In the genomic region with DNA sequence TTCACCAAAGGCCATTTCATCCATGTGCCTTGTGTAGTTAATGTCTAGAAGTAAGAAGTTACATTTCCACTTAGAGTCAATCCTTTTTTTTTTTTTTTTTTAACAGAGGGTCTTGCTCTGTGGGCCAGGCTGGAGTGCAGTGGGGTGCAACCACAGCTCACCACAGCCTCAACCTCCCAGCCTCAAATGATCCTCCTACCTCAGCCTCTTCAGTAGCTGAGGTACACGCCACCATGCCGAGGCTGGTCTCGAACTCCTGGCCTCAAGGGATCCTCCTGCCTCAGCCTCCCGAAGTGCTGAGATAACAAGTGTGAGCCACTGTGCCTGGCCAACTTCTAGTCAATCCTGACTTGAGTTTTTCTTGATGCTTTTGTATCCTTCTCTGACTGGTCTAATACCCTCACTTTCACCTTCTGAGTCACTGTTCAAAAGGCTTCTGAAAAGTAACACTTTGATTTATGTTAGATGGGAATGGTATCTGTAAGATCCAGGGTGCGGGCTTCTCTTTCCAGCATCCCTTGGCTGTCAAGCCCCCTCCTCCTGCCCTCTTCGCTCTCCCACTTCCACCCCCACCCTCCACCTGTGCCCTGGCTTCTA, we compare ENCODE assay signal across 2 cellular contexts.
TF ChIP-seq lines count a peak whose summit lies in the region.

No MANE protein-coding gene starts in this region.

TF ChIP-seq in HepG2, 621 proteins besides CTCF, POLR2A, EP300 and RAD21:
- no peak for TF ChIP-seq GATAD2A (CRISPR knock-in tag; IDR thresholded peaks at IDR 0.05)
- TF ChIP-seq, protein P1, sequence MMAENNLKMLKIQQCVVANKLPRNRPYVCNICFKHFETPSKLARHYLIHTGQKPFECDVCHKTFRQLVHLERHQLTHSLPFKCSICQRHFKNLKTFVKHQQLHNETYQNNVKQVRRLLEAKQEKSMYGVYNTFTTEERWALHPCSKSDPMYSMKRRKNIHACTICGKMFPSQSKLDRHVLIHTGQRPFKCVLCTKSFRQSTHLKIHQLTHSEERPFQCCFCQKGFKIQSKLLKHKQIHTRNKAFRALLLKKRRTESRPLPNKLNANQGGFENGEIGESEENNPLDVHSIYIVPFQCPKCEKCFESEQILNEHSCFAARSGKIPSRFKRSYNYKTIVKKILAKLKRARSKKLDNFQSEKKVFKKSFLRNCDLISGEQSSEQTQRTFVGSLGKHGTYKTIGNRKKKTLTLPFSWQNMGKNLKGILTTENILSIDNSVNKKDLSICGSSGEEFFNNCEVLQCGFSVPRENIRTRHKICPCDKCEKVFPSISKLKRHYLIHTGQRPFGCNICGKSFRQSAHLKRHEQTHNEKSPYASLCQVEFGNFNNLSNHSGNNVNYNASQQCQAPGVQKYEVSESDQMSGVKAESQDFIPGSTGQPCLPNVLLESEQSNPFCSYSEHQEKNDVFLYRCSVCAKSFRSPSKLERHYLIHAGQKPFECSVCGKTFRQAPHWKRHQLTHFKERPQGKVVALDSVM (CRISPR knock-in tag; IDR thresholded peaks at IDR 0.05), result peak; percentile 87
- TF ChIP-seq ZNF121 (CRISPR knock-in tag; IDR thresholded peaks at IDR 0.05), result peak; percentile 84

TF ChIP-seq in K562, 482 proteins besides CTCF, POLR2A, EP300 and RAD21:
- TF ChIP-seq ZNF121 (CRISPR knock-in tag; conservative IDR thresholded peaks at IDR 0.05) (peak; percentile 84; the same call in 1 of the 2 replicates), CHD4 (IDR thresholded peaks at IDR 0.05; ENCODE audit: insufficient read depth, insufficient replicate concordance, low read depth, low read length, poor library complexity, severe bottlenecking) (no peak), CEBPB (tag; IDR thresholded peaks at IDR 0.05) (no peak)
